8 cellular contexts compared by ENCODE assay signal in genomic region chr9:15135167-15135792, GRCh38.
DNase-seq lines count a peak whose midpoint lies in the region; ATAC-seq and TF ChIP-seq lines count a peak whose summit lies in the region.

No MANE protein-coding gene starts in this region.

- intact Hi-C loops in tibial artery (cut with DNase I; ENCODE audit: low total_unique reads): loop anchor here (5.0 kb wide), 1 partner anchor 38 kb away; no protein-coding TSS in a partner anchor

- no peaks in the 10 kb centered on the region for H3K9me3 ChIP-seq in muscle layer of duodenum (ENCODE audit: control insufficient read depth in 1 of 2, low read length in 2 of 2)
- H3K9me3 ChIP-seq in tibial artery: no peaks in the 10 kb centered on the region

- H3K27me3 ChIP-seq in muscle layer of duodenum (ENCODE audit: low read depth, low read length) (no peaks in the 10 kb centered on the region), tibial artery (no peaks in the 10 kb centered on the region)

- peak; percentile 83 to 94 for TF ChIP-seq CTCF in tibial artery (IDR thresholded peaks at IDR 0.05)

- H3K4me1 ChIP-seq in muscle layer of duodenum (ENCODE audit: control insufficient read depth in 1 of 2, insufficient read depth in 2 of 2, low read length in 2 of 2) (peaks cover 6% of the 10 kb centered on the region in 2 donors), tibial artery (peaks cover 0 to 5% (median 0%) of the 10 kb centered on the region in 4 donors)

- ATAC-seq in GM19467 (IDR thresholded peaks at IDR 0.05; ENCODE audit: unreplicated experiment): peak; percentile 92
- ATAC-seq in HG03558 (IDR thresholded peaks at IDR 0.05; ENCODE audit: extremely low read depth, unreplicated experiment): peak; percentile 69

- H3K36me3 ChIP-seq in muscle layer of duodenum (ENCODE audit: control insufficient read depth in 1 of 2, insufficient read depth in 2 of 2, low read length in 2 of 2) (no peaks in the 10 kb centered on the region), tibial artery (no peaks in the 10 kb centered on the region)

- H3K27ac ChIP-seq in muscle layer of duodenum (ENCODE audit: low read length) (peak overlapping the region; percentile 27), tibial artery (peak overlapping the region in 1 of 2 donors; percentile 13)

- TF ChIP-seq POLR2A in erythroblast (IDR thresholded peaks at IDR 0.05; ENCODE audit: low read length): no peak

- peak overlapping the region; percentile 25 to 27 for H3K4me3 ChIP-seq in muscle layer of duodenum (ENCODE audit: low read depth in 1 of 2, low read length in 2 of 2)
- peak overlapping the region in 1 of 2 donors; percentile 32 for H3K4me3 ChIP-seq in tibial artery

- DNase-seq in DMS 273 treated with DMSO at 0.1 percent for 48 hours (lab: John Stamatoyannopoulos, UW): peak; percentile 82
- DNase-seq in NCI-H748 (lab: John Stamatoyannopoulos, UW; ENCODE audit: unreplicated experiment): peak; percentile 91
- peak; percentile 70 for DNase-seq in activated CD8-positive, alpha-beta memory T cell treated with anti-CD3 and anti-CD28 coated beads for 24 hours
- peak; percentile 49 to 60 for DNase-seq in erythroblast (lab: John Stamatoyannopoulos, UW)
- DNase-seq in tibial artery: peak in 1 of 2 donors; percentile 54
